13 cellular contexts compared by ENCODE assay signal in genomic region chr11:30991802-30992512, GRCh38.
DNase-seq lines count a peak whose midpoint lies in the region; ATAC-seq, FAIRE-seq and TF ChIP-seq lines count a peak whose summit lies in the region.
"Had no signal": no experiment of that assay in that cellular context is flagged by ENCODE, and none has a peak within 500 bp of the region (broad histone marks: within the 10 kb centered on the region; RNA-seq: fewer than 3 reads in every experiment).

No MANE protein-coding gene starts in this region.

- DNase-seq in NCI-H69 (lab: John Stamatoyannopoulos, UW) (peak; percentile 82), kidney tubule cell (ENCODE audit: low spot score) (peak; percentile 20), NCI-H1417 (lab: John Stamatoyannopoulos, UW) (no peak), GM20000 (ENCODE audit: low spot score) (no peak), RCC 7860 (ENCODE audit: low spot score) (no peak)
- DNase-seq: CD8-positive, alpha-beta memory T cell; GM23248; NCI-H1436; NCI-H2029 treated with DMSO at 0.1 percent for 48 hours; NCI-H510A treated with DMSO at 0.1 percent for 48 hours; SW 1271 had no signal

- no peak for FAIRE-seq in RCC 7860 (lab: Jason Lieb, UNC)

- TF ChIP-seq CTCF in GM20000 (IDR thresholded peaks at IDR 0.05; ENCODE audit: extremely low read depth, missing control alignments), result no peak

- ATAC-seq in GM19351 (IDR thresholded peaks at IDR 0.05; ENCODE audit: unreplicated experiment) (peak; percentile 26), GM19455 (IDR thresholded peaks at IDR 0.05; ENCODE audit: unreplicated experiment) (no peak)

Comparison
In these comparisons a context has a peak if more than half of its experiments do, and no peak if none do; other contexts are left out.
1. DNase-seq: peak in NCI-H69 (single experiment) and kidney tubule cell (single experiment); none in NCI-H1417 (0 of 3), GM20000 (single experiment) and RCC 7860 (single experiment).